29 cellular contexts compared by ENCODE assay signal in genomic region chr3:171365489-171365888, GRCh38.
DNase-seq lines count a peak whose midpoint lies in the region; ATAC-seq, FAIRE-seq and TF ChIP-seq lines count a peak whose summit lies in the region.
"Had no signal": no experiment of that assay in that cellular context is flagged by ENCODE, and none has a peak within 500 bp of the region (broad histone marks: within the 10 kb centered on the region; RNA-seq: fewer than 3 reads in every experiment).

No MANE protein-coding gene starts in this region.

- H3K9me3 Mint-ChIP-seq in T-cell: no peaks in the 10 kb centered on the region
- H3K9me3 Mint-ChIP-seq: activated CD4-positive, alpha-beta T cell treated with anti-CD3 and anti-CD28 coated beads, Interleukin-2, amount 10 ng/mL, durations not matched to agents 7 days and 5 days; CD4-positive, alpha-beta T cell; HFFc6; stimulated activated effector memory CD8-positive, alpha-beta T cell treated with anti-CD3 and anti-CD28 coated beads, Interleukin-12 subunit alpha, Interleukin-12 subunit beta, amount 100 ng/mL, for 72 hours; WTC11 had no signal

- H3K27ac ChIP-seq in 22Rv1: 0 out of 2 replicates have a peak overlapping the region, but pooled peaks have one; percentile 16
- H3K27ac ChIP-seq: brain microvascular endothelial cell, parathyroid adenoma, right lobe of liver, upper lobe of right lung had no signal

- no peak overlapping the region for H3K27ac Mint-ChIP-seq in T-cell
- H3K27ac Mint-ChIP-seq: activated CD4-positive, alpha-beta T cell treated with anti-CD3 and anti-CD28 coated beads, Interleukin-2, amount 10 ng/mL, durations not matched to agents 7 days and 5 days; activated CD8-positive, alpha-beta memory T cell treated with anti-CD3 and anti-CD28 coated beads, Interleukin-2, amount 10 ng/mL, durations not matched to agents 7 days and 5 days; CD4-positive, alpha-beta T cell; HFFc6; stimulated activated effector memory CD8-positive, alpha-beta T cell treated with anti-CD3 and anti-CD28 coated beads, Interleukin-12 subunit alpha, Interleukin-12 subunit beta, amount 100 ng/mL, for 72 hours; WTC11 had no signal

- peaks cover 29% of the 10 kb centered on the region for H3K36me3 Mint-ChIP-seq in T-cell
- H3K36me3 Mint-ChIP-seq: WTC11 had no signal

- ATAC-seq in T-cell (replicated peaks in 1 of 4): no peak
- ATAC-seq: activated CD8-positive, alpha-beta memory T cell treated with anti-CD3 and anti-CD28 coated beads, Interleukin-2, amount 10 ng/mL, durations not matched to agents 7 days and 5 days; K562; right lobe of liver; stimulated activated effector memory CD8-positive, alpha-beta T cell treated with anti-CD3 and anti-CD28 coated beads, Interleukin-12 subunit alpha, Interleukin-12 subunit beta, amount 100 ng/mL, for 72 hours; upper lobe of right lung; WTC11 had no signal

- H3K4me1 Mint-ChIP-seq in T-cell: peaks cover 49 to 66% (median 54%) of the 10 kb centered on the region in 3 donors
- H3K4me1 Mint-ChIP-seq: activated CD4-positive, alpha-beta T cell treated with anti-CD3 and anti-CD28 coated beads, Interleukin-2, amount 10 ng/mL, durations not matched to agents 7 days and 5 days; activated CD8-positive, alpha-beta memory T cell treated with anti-CD3 and anti-CD28 coated beads, Interleukin-2, amount 10 ng/mL, durations not matched to agents 7 days and 5 days had no signal

- POLR2A ChIA-PET in T-cell (lab: Charles Lee): interaction anchor here in 1 of 2 donors (0.6 kb wide), 1 partner anchor 91 kb away, joined by 3 read pairs; no protein-coding TSS in a partner anchor

- CTCF ChIA-PET in T-cell (lab: Charles Lee): no interaction called here

- FAIRE-seq in urothelium cell line (lab: Jason Lieb, UNC): no peak
- FAIRE-seq: HTR-8/SVneo, K562 had no signal

- TF ChIP-seq CTCF in 22Rv1 (IDR thresholded peaks at IDR 0.05): no peak

- H3K4me3 Mint-ChIP-seq in T-cell: no peak overlapping the region
- H3K4me3 Mint-ChIP-seq: activated CD4-positive, alpha-beta T cell treated with anti-CD3 and anti-CD28 coated beads, Interleukin-2, amount 10 ng/mL, durations not matched to agents 7 days and 5 days; activated CD8-positive, alpha-beta memory T cell treated with anti-CD3 and anti-CD28 coated beads, Interleukin-2, amount 10 ng/mL, durations not matched to agents 7 days and 5 days; CD4-positive, alpha-beta T cell; HFFc6; stimulated activated effector memory CD8-positive, alpha-beta T cell treated with anti-CD3 and anti-CD28 coated beads, Interleukin-12 subunit alpha, Interleukin-12 subunit beta, amount 100 ng/mL, for 72 hours; WTC11 had no signal

- no peaks in the 10 kb centered on the region for H3K27me3 Mint-ChIP-seq in T-cell
- H3K27me3 Mint-ChIP-seq: activated CD4-positive, alpha-beta T cell treated with anti-CD3 and anti-CD28 coated beads, Interleukin-2, amount 10 ng/mL, durations not matched to agents 7 days and 5 days; activated CD8-positive, alpha-beta memory T cell treated with anti-CD3 and anti-CD28 coated beads, Interleukin-2, amount 10 ng/mL, durations not matched to agents 7 days and 5 days; CD4-positive, alpha-beta T cell had no signal

- peak; percentile 34 for DNase-seq in DMS79 treated with DMSO at 0.1 percent for 48 hours (lab: John Stamatoyannopoulos, UW)
- DNase-seq in DMS79 (lab: John Stamatoyannopoulos, UW): no peak
- DNase-seq in NCI-H446 treated with DMSO at 0.1 percent for 48 hours (lab: John Stamatoyannopoulos, UW): peak; percentile 96
- peak; percentile 6 for DNase-seq in fibroblast of gingiva (ENCODE audit: low read depth)
- no peak for DNase-seq in NOMO-1 treated with dmso at 0.1 percent for 144 hours (lab: John Stamatoyannopoulos, UW; ENCODE audit: unreplicated experiment)
- DNase-seq in urothelium cell line (ENCODE audit: low spot score): no peak
- DNase-seq in T-cell: no peak
- DNase-seq: 8988T; activated CD4-positive, alpha-beta T cell treated with anti-CD3 and anti-CD28 coated beads, Interleukin-2, amount 10 ng/mL, durations not matched to agents 7 days and 5 days; activated CD8-positive, alpha-beta memory T cell treated with anti-CD3 and anti-CD28 coated beads, Interleukin-2, amount 10 ng/mL, durations not matched to agents 7 days and 5 days; activated naive CD4-positive, alpha-beta T cell; activated T-cell treated with anti-CD3 and anti-CD28 coated beads, Interleukin-2, amount 50 U/mL, for 48 hours; brain microvascular endothelial cell; CD4-positive, alpha-beta T cell; GOT3; HFFc6; OCI-M1; right lobe of liver; SHP77; stimulated activated CD4-positive, alpha-beta T cell treated with anti-CD3 and anti-CD28 coated beads, Interleukin-4, amount 100 ng/mL, for 24 hours; SW 1271; T1000; upper lobe of right lung had no signal

Comparison
In these comparisons a context has a peak if more than half of its experiments do, and no peak if none do; other contexts are left out.
1. DNase-seq: peak in DMS79 treated with DMSO at 0.1 percent for 48 hours (single experiment), NCI-H446 treated with DMSO at 0.1 percent for 48 hours (single experiment) and fibroblast of gingiva (single experiment); none in DMS79 (single experiment), NOMO-1 treated with dmso at 0.1 percent for 144 hours (single experiment), urothelium cell line (single experiment) and T-cell (0 of 34).